In the genomic region with DNA sequence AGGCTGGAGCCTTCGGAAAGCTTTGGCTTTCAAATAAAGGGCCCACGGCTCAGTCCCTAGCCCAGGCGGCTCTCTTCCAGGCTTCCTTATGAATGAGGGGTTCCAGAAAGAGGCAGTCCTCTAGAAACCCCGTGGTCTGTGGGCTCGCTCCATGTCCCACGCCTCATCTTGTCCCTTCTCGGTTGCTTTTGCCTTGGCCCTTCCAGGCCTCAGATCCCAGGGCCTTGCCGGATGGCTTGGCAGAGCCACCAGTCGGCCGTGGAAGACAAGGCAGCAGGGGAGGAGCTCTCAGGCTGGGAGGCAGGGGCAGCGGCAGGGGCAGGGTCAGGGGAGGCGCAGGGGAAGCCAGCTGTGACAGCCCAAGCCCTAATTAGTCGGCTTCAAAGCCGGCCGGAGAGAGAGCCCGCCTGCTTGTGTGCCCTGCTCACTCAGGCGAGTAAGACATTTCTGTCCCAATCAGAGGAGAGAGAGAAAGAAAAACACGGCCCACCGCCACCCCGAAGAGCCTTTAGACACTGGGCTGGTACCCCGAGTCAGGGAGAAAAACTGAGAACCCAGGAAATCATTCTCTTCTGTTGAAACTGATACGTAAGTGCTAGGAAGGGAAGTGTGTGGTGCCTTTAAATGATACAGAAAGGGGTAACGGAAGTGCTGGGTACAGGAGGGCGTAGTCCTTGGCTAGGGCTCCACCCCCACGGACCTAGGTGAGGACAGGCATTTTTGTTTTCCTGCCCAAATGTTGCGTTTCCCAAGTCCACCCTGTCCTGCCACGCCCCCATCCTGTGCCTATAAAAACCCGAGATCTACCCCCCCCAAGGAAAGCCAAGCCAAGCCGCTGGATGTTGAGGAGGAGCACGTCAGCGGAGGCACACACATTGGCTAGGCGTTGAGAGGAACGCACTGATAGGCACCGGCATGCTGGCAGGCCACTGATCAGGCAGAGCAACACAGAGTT, we compare ENCODE assay signal across 9 cellular contexts. TPM values are rescaled to one million over a fixed set of nuclear protein-coding genes. Genes with fewer than 3 reads are reported as not detected.
DNase-seq lines count a peak whose midpoint lies in the region; TF ChIP-seq lines count a peak whose summit lies in the region.
"Had no signal": no experiment of that assay in that cellular context is flagged by ENCODE, and none has a peak within 500 bp of the region (broad histone marks: within the 10 kb centered on the region; RNA-seq: fewer than 3 reads in every experiment).

No MANE protein-coding gene starts in this region.

- peaks cover 6 to 16% of the 10 kb centered on the region in 2 donors for H3K4me1 ChIP-seq in thyroid gland
- H3K4me1 ChIP-seq in CD4-positive, alpha-beta memory T cell (ENCODE audit: insufficient read depth, low read length) = no peaks in the 10 kb centered on the region

- no peaks in the 10 kb centered on the region for H3K4me1 Mint-ChIP-seq in CD4-positive, alpha-beta memory T cell

- intact Hi-C loops in thyroid gland (cut with DNase I) = no loop called here
- intact Hi-C loops in CD4-positive, alpha-beta memory T cell (cut with micrococcal nuclease) = no loop called here

- H3K4me3 Mint-ChIP-seq in CD4-positive, alpha-beta memory T cell = peak overlapping the region in 1 of 8 donors; percentile 40

- no peaks in the 10 kb centered on the region for H3K27me3 ChIP-seq in thyroid gland
- H3K27me3 ChIP-seq in CD4-positive, alpha-beta memory T cell (ENCODE audit: insufficient read depth, low read length) = no peaks in the 10 kb centered on the region

- H3K36me3 ChIP-seq in thyroid gland = no peaks in the 10 kb centered on the region
- no peaks in the 10 kb centered on the region for H3K36me3 ChIP-seq in CD4-positive, alpha-beta memory T cell (ENCODE audit: insufficient read depth, low read length)

- H3K27ac Mint-ChIP-seq in CD4-positive, alpha-beta memory T cell = no peak overlapping the region

- TF ChIP-seq CTCF in thyroid gland (IDR thresholded peaks at IDR 0.05) = no peak

- H3K27me3 Mint-ChIP-seq in CD4-positive, alpha-beta memory T cell = peaks cover 15 to 20% of the 10 kb centered on the region in 2 donors

- peak in 2 of 3 experiments; percentile 72 to 88 for DNase-seq in NCI-H1417 (lab: John Stamatoyannopoulos, UW)
- no peak for DNase-seq in NCI-H1417 treated with DMSO at 0.1 percent for 48 hours (lab: John Stamatoyannopoulos, UW)
- DNase-seq in anterior cingulate cortex (lab: John Stamatoyannopoulos, UW) = peak in 40 of 58 donors; percentile 5 to 61 (median 26)
- DNase-seq in islet precursor cell = peak; percentile 97
- DNase-seq in thyroid gland = peak; percentile 92 to 94
- no peak for DNase-seq in OCI-M1 (lab: John Stamatoyannopoulos, UW)
- DNase-seq in activated gamma-delta T cell (lab: John Stamatoyannopoulos, UW) = no peak
- no peak for DNase-seq in CD4-positive, alpha-beta memory T cell

- WGBS in thyroid gland, 2 donors = 33% methylated on average over 21 to 33 of the region's 34 CpGs

- CTCF ChIA-PET in CD4-positive, alpha-beta memory T cell (lab: Charles Lee; ENCODE audit: partially characterized antibody) = no interaction called here

- H3K27ac ChIP-seq in thyroid gland = peak overlapping the region; percentile 25 to 74 (median 58)
- H3K27ac ChIP-seq in CD4-positive, alpha-beta memory T cell (ENCODE audit: low read depth, low read length) = no peak overlapping the region
- H3K27ac ChIP-seq: 22Rv1 had no signal

- peaks cover 0 to 2% (median 0%) of the 10 kb centered on the region in 8 donors for H3K9me3 Mint-ChIP-seq in CD4-positive, alpha-beta memory T cell

- peak overlapping the region in 1 of 3 donors; percentile 17 for H3K4me3 ChIP-seq in thyroid gland (replicated peaks in 1 of 3)
- H3K4me3 ChIP-seq in CD4-positive, alpha-beta memory T cell (ENCODE audit: low read length in 2 of 2) = no peak overlapping the region

- POLR2A ChIA-PET in CD4-positive, alpha-beta memory T cell (lab: Charles Lee; ENCODE audit: partially characterized antibody) = no interaction called here

- TF ChIP-seq POLR2A in thyroid gland (IDR thresholded peaks at IDR 0.05) = peak in 1 of 2 donors; percentile 48

- no peaks in the 10 kb centered on the region for H3K36me3 Mint-ChIP-seq in CD4-positive, alpha-beta memory T cell

- no peaks in the 10 kb centered on the region for H3K9me3 ChIP-seq in thyroid gland
- no peaks in the 10 kb centered on the region for H3K9me3 ChIP-seq in CD4-positive, alpha-beta memory T cell (ENCODE audit: control insufficient read depth in 1 of 2, low read length in 2 of 2)

RNA-seq across cellular contexts. Expression of gene MEIOC, which starts 27.8 kb away (rescaled TPM):
- under 1 TPM in 2 of 4 donors, not detected in 2; 0.27 to 0.33 TPM for total RNA-seq in thyroid gland
- total RNA-seq in CD4-positive, alpha-beta memory T cell = not detected
- polyA plus RNA-seq in CD4-positive, alpha-beta memory T cell = under 1 TPM; 0.21 to 0.31 TPM

Comparison
In these comparisons a context has a peak if more than half of its experiments do, and no peak if none do; other contexts are left out.
1. DNase-seq: peak in NCI-H1417 (2 of 3), anterior cingulate cortex (40 of 58), islet precursor cell (single experiment) and thyroid gland (2 of 2); none in NCI-H1417 treated with DMSO at 0.1 percent for 48 hours (single experiment), OCI-M1 (single experiment), activated gamma-delta T cell (single experiment) and CD4-positive, alpha-beta memory T cell (0 of 5).